Comparison of ENCODE assay signal across 40 cellular contexts in genomic region chr4:9932771-9933170, GRCh38.
"Had no signal": no experiment of that assay in that cellular context is flagged by ENCODE, and none has a peak within 500 bp of the region (broad histone marks: within the 10 kb centered on the region; RNA-seq: fewer than 3 reads in every experiment).

No MANE protein-coding gene starts in this region.

- H3K4me3 ChIP-seq: adrenal gland, body of pancreas, breast epithelium, cardiac muscle cell had no signal

- H3K9me3 Mint-ChIP-seq: activated B cell treated with CpG ODN at 0.5 μM for 24 hours; activated CD4-positive, alpha-beta memory T cell treated with anti-CD3 and anti-CD28 coated beads for 36 hours; activated CD4-positive, alpha-beta T cell treated with anti-CD3 and anti-CD28 coated beads, Interleukin-2, amount 10 ng/mL, durations not matched to agents 24 days and 14 days; activated CD8-positive, alpha-beta T cell treated with anti-CD3 and anti-CD28 coated beads for 36 hours; activated naive CD4-positive, alpha-beta T cell treated with anti-CD3 and anti-CD28 coated beads for 36 hours; activated naive CD4-positive, alpha-beta T cell treated with anti-CD3 and anti-CD28 coated beads, Interleukin-2, amount 50 U/mL, for 72 hours; activated naive CD8-positive, alpha-beta T cell treated with anti-CD3 and anti-CD28 coated beads for 36 hours; activated T-cell treated with anti-CD3 and anti-CD28 coated beads, Interleukin-2, amount 50 U/mL, for 4 hours; activated T-helper 1 cell treated with anti-CD3 and anti-CD28 coated beads, Interleukin-12 subunit alpha, Interleukin-12 subunit beta, Interleukin-2, Interleukin-4 antibody, amounts not matched to agents 30 ng/mL and 10 ng/mL and 1 ng/mL, durations not matched to agents 14 hours and 24 hours and 36 hours; activated T-helper 17 cell treated with anti-CD3 and anti-CD28 coated beads, Interleukin-2, amount 50 U/mL, for 72 hours; central memory CD8-positive, alpha-beta T cell; T-helper 1 cell treated with Interleukin-12 subunit alpha and Interleukin-12 subunit beta and Interleukin-4 antibody, amounts not matched to agents 30 μg/mL and 1 μg/mL, for 36 hours; T-helper 2 cell treated with Interferon-gamma antibody and Interleukin-4, amounts not matched to agents 5 μg/mL and 100 μg/mL, for 36 hours had no signal

- H3K27me3 Mint-ChIP-seq: activated CD4-positive, alpha-beta memory T cell treated with anti-CD3 and anti-CD28 coated beads for 36 hours; activated CD4-positive, alpha-beta T cell treated with anti-CD3 and anti-CD28 coated beads, Interleukin-2, amount 10 ng/mL, durations not matched to agents 24 days and 14 days; activated CD8-positive, alpha-beta T cell treated with anti-CD3 and anti-CD28 coated beads for 36 hours; activated naive CD8-positive, alpha-beta T cell treated with anti-CD3 and anti-CD28 coated beads for 36 hours; activated T-helper 17 cell treated with anti-CD3 and anti-CD28 coated beads, Interleukin-2, amount 50 U/mL, for 72 hours had no signal

- H3K4me1 ChIP-seq: adrenal gland, body of pancreas, breast epithelium had no signal

- H3K27ac Mint-ChIP-seq: activated B cell treated with CpG ODN at 0.5 μM for 24 hours; activated CD4-positive, alpha-beta memory T cell treated with anti-CD3 and anti-CD28 coated beads for 36 hours; activated CD4-positive, alpha-beta T cell treated with anti-CD3 and anti-CD28 coated beads, Interleukin-2, amount 10 ng/mL, durations not matched to agents 24 days and 14 days; activated CD8-positive, alpha-beta T cell treated with anti-CD3 and anti-CD28 coated beads for 36 hours; activated naive CD4-positive, alpha-beta T cell treated with anti-CD3 and anti-CD28 coated beads for 36 hours; activated naive CD4-positive, alpha-beta T cell treated with anti-CD3 and anti-CD28 coated beads, Interleukin-2, amount 50 U/mL, for 72 hours; activated naive CD8-positive, alpha-beta T cell treated with anti-CD3 and anti-CD28 coated beads for 36 hours; activated T-cell treated with anti-CD3 and anti-CD28 coated beads, Interleukin-2, amount 50 U/mL, for 72 hours; activated T-helper 1 cell treated with anti-CD3 and anti-CD28 coated beads, Interleukin-12 subunit alpha, Interleukin-12 subunit beta, Interleukin-2, Interleukin-4 antibody, amounts not matched to agents 30 ng/mL and 10 ng/mL and 1 ng/mL, durations not matched to agents 14 hours and 24 hours and 36 hours; activated T-helper 17 cell treated with anti-CD3 and anti-CD28 coated beads, Interleukin-2, amount 50 U/mL, for 72 hours; T-helper 1 cell treated with Interleukin-12 subunit alpha and Interleukin-12 subunit beta and Interleukin-4 antibody, amounts not matched to agents 30 μg/mL and 1 μg/mL, for 36 hours; T-helper 2 cell treated with Interferon-gamma antibody and Interleukin-4, amounts not matched to agents 5 μg/mL and 100 μg/mL, for 36 hours had no signal

- ATAC-seq: activated CD8-positive, alpha-beta T cell treated with anti-CD3 and anti-CD28 coated beads for 36 hours; activated naive CD4-positive, alpha-beta T cell treated with anti-CD3 and anti-CD28 coated beads, Interleukin-2, amount 50 U/mL, for 72 hours; activated T-cell treated with anti-CD3 and anti-CD28 coated beads, Interleukin-2, amount 50 U/mL, for 4 hours; activated T-cell treated with anti-CD3 and anti-CD28 coated beads, Interleukin-2, amount 50 U/mL, for 72 hours; activated T-helper 17 cell treated with anti-CD3 and anti-CD28 coated beads, Interleukin-2, amount 50 U/mL, for 72 hours; body of pancreas had no signal

- H3K27ac ChIP-seq: adrenal gland, body of pancreas, brain microvascular endothelial cell, breast epithelium, cardiac muscle cell, VCaP had no signal

- H3K4me3 Mint-ChIP-seq: activated B cell treated with CpG ODN at 0.5 μM for 24 hours; activated CD4-positive, alpha-beta memory T cell treated with anti-CD3 and anti-CD28 coated beads for 36 hours; activated CD4-positive, alpha-beta T cell treated with anti-CD3 and anti-CD28 coated beads, Interleukin-2, amount 10 ng/mL, durations not matched to agents 24 days and 14 days; activated CD8-positive, alpha-beta T cell treated with anti-CD3 and anti-CD28 coated beads for 36 hours; activated naive CD4-positive, alpha-beta T cell treated with anti-CD3 and anti-CD28 coated beads for 36 hours; activated naive CD8-positive, alpha-beta T cell treated with anti-CD3 and anti-CD28 coated beads for 36 hours; activated T-cell treated with anti-CD3 and anti-CD28 coated beads, Interleukin-2, amount 50 U/mL, for 4 hours; activated T-cell treated with anti-CD3 and anti-CD28 coated beads, Interleukin-2, amount 50 U/mL, for 72 hours; activated T-helper 1 cell treated with anti-CD3 and anti-CD28 coated beads, Interleukin-12 subunit alpha, Interleukin-12 subunit beta, Interleukin-2, Interleukin-4 antibody, amounts not matched to agents 30 ng/mL and 10 ng/mL and 1 ng/mL, durations not matched to agents 14 hours and 24 hours and 36 hours; activated T-helper 17 cell treated with anti-CD3 and anti-CD28 coated beads, Interleukin-2, amount 50 U/mL, for 72 hours; central memory CD8-positive, alpha-beta T cell; T-helper 1 cell treated with Interleukin-12 subunit alpha and Interleukin-12 subunit beta and Interleukin-4 antibody, amounts not matched to agents 30 μg/mL and 1 μg/mL, for 36 hours; T-helper 2 cell treated with Interferon-gamma antibody and Interleukin-4, amounts not matched to agents 5 μg/mL and 100 μg/mL, for 36 hours had no signal

- FAIRE-seq: astrocyte, TTC549 had no signal

- H3K4me1 Mint-ChIP-seq: activated B cell treated with CpG ODN at 0.5 μM for 24 hours; activated CD4-positive, alpha-beta T cell treated with anti-CD3 and anti-CD28 coated beads, Interleukin-2, amount 10 ng/mL, durations not matched to agents 24 days and 14 days; activated naive CD8-positive, alpha-beta T cell treated with anti-CD3 and anti-CD28 coated beads for 36 hours; activated T-helper 17 cell treated with anti-CD3 and anti-CD28 coated beads, Interleukin-2, amount 50 U/mL, for 72 hours; central memory CD8-positive, alpha-beta T cell had no signal

- H3K27me3 ChIP-seq: adrenal gland, body of pancreas, brain microvascular endothelial cell, breast epithelium, cardiac muscle cell had no signal

- H3K36me3 Mint-ChIP-seq: activated CD4-positive, alpha-beta memory T cell treated with anti-CD3 and anti-CD28 coated beads for 36 hours; activated naive CD4-positive, alpha-beta T cell treated with anti-CD3 and anti-CD28 coated beads, Interleukin-2, amount 50 U/mL, for 72 hours; activated naive CD8-positive, alpha-beta T cell treated with anti-CD3 and anti-CD28 coated beads for 36 hours had no signal

- DNase-seq: activated B cell treated with CpG ODN at 0.5 μM for 24 hours; activated CD4-positive, alpha-beta memory T cell treated with anti-CD3 and anti-CD28 coated beads for 36 hours; activated CD4-positive, alpha-beta T cell treated with anti-CD3 and anti-CD28 coated beads for 4 hours; activated CD4-positive, alpha-beta T cell treated with anti-CD3 and anti-CD28 coated beads, Interleukin-2, amount 10 ng/mL, durations not matched to agents 24 days and 14 days; activated CD4-positive, alpha-beta T cell treated with anti-CD3 and anti-CD28 coated beads, Interleukin-2, amount 50 U/mL, for 1 hour; activated CD4-positive, alpha-beta T cell treated with anti-CD3 and anti-CD28 coated beads, Interleukin-2, amount 50 U/mL, for 4 hours; activated CD4-positive, CD25-positive, alpha-beta regulatory T cell treated with anti-CD3 and anti-CD28 coated beads, Interleukin-2, amount 50 U/mL, for 72 hours; activated CD8-positive, alpha-beta memory T cell treated with anti-CD3 and anti-CD28 coated beads, Interleukin-2, amount 50 U/mL, for 4 hours; activated CD8-positive, alpha-beta T cell treated with anti-CD3 and anti-CD28 coated beads for 36 hours; activated effector memory CD4-positive, alpha-beta T cell treated with anti-CD3 and anti-CD28 coated beads, Interleukin-2, amount 50 U/mL, for 16 hours; activated gamma-delta T cell treated with Interleukin-2 at 50 U/mL for 16 hours; activated naive CD4-positive, alpha-beta T cell; activated naive CD4-positive, alpha-beta T cell treated with anti-CD3 and anti-CD28 coated beads for 36 hours; activated naive CD4-positive, alpha-beta T cell treated with anti-CD3 and anti-CD28 coated beads, Interleukin-2, amount 50 U/mL, for 16 hours; activated naive CD8-positive, alpha-beta T cell treated with anti-CD3 and anti-CD28 coated beads for 36 hours; activated T-cell treated with anti-CD3 and anti-CD28 coated beads for 4 hours; activated T-cell treated with anti-CD3 and anti-CD28 coated beads, Interleukin-2, amount 50 U/mL, for 1 hour; activated T-cell treated with anti-CD3 and anti-CD28 coated beads, Interleukin-2, amount 50 U/mL, for 4 hours; activated T-cell treated with anti-CD3 and anti-CD28 coated beads, Interleukin-2, amount 50 U/mL, for 72 hours; amniotic stem cell; aorta; body of pancreas; brain microvascular endothelial cell; caudate nucleus; cerebellar nuclear complex; T-helper 1 cell; T-helper 2 cell; T-helper 9 cell had no signal

- H3K36me3 ChIP-seq: adrenal gland, brain microvascular endothelial cell, breast epithelium, cardiac muscle cell had no signal

- H3K9me3 ChIP-seq: adrenal gland, body of pancreas, breast epithelium had no signal
